Comparison of ENCODE assay signal across 1 cellular context in genomic region chr17:45128989-45129388, GRCh38.
TF ChIP-seq lines count a peak whose summit lies in the region.

No MANE protein-coding gene starts in this region.

TF ChIP-seq in SK-N-SH treated with all-trans-retinoic acid at 6 μM for 48 hours, 23 proteins besides CTCF, POLR2A, EP300 and RAD21 (continued from another document):
- TF ChIP-seq TSHZ2 (CRISPR knock-in tag; IDR thresholded peaks at IDR 0.05): no peak
- no peak for TF ChIP-seq PATZ1 (CRISPR knock-in tag; IDR thresholded peaks at IDR 0.05; ENCODE audit: borderline replicate concordance)
